Comparison of ENCODE assay signal across 8 cellular contexts in genomic region chr7:44122529-44122928, GRCh38. TPM values are rescaled to one million over a fixed set of nuclear protein-coding genes. Genes with fewer than 3 reads are reported as not detected.
A peak's percentile ranks its signal among the peaks of the same experiment; 100 is the strongest.
DNase-seq lines count a peak whose midpoint lies in the region; ATAC-seq and TF ChIP-seq lines count a peak whose summit lies in the region.

No MANE protein-coding gene starts in this region.

- no TSS peak for BruUV-seq in PC-9 (replicated peaks; lab: Mats Ljungman, UMichigan)

- H3K36me3 ChIP-seq in PC-9 (ENCODE audit: low read depth) (peaks cover 38% of the 10 kb centered on the region), esophagus muscularis mucosa (peaks cover 6 to 43% (median 39%) of the 10 kb centered on the region in 4 donors)

- H3K9me3 ChIP-seq in PC-9 (ENCODE audit: insufficient read depth, low read depth), result no peaks in the 10 kb centered on the region
- H3K9me3 ChIP-seq in esophagus muscularis mucosa, result peaks cover 0 to 4% (median 0%) of the 10 kb centered on the region in 4 donors

- H3K4me3 ChIP-seq in GM08714 (ENCODE audit: low read length) (peak overlapping the region; percentile 98), PC-9 (peak overlapping the region; percentile 65), esophagus muscularis mucosa (peak overlapping the region; percentile 74 to 81 (median 78))

- no peaks in the 10 kb centered on the region for H3K9me2 ChIP-seq in PC-9 (ENCODE audit: insufficient read depth)

- DNase-seq in PC-9 (no peak), esophagus muscularis mucosa (ENCODE audit: extremely low spot score) (no peak), progenitor cell of endocrine pancreas (ENCODE audit: low spot score, unreplicated experiment) (no peak), ureter (ENCODE audit: low spot score) (no peak)

- H3K36me3 Mint-ChIP-seq in progenitor cell of endocrine pancreas (ENCODE audit: insufficient read depth), result peaks cover 15% of the 10 kb centered on the region

- no peak for TF ChIP-seq POLR2A in esophagus muscularis mucosa (IDR thresholded peaks at IDR 0.05; ENCODE audit: low read depth)

- H3K4me2 ChIP-seq in PC-9, result peak overlapping the region; percentile 97

- ATAC-seq in HG02763 (IDR thresholded peaks at IDR 0.05; ENCODE audit: unreplicated experiment) (no peak), HG03342 (IDR thresholded peaks at IDR 0.05; ENCODE audit: unreplicated experiment) (no peak), HG02884 (IDR thresholded peaks at IDR 0.05; ENCODE audit: unreplicated experiment) (no peak)

- 33% methylated on average over 1 of the region's 1 CpG for WGBS in esophagus muscularis mucosa

- CTCF ChIA-PET in PC-9 (lab: Charles Lee), result interaction anchor here (0.6 to 1.6 kb wide), 3 partner anchors 9 to 98 kb away, joined by 4 to 9 read pairs (median 4); no protein-coding TSS in a partner anchor

- POLR2A ChIA-PET in PC-9 (lab: Charles Lee; ENCODE audit: unreplicated experiment), result interaction anchor here (0.6 kb wide), 1 partner anchor 540 kb away, joined by 3 read pairs; the partner anchor contains the start of gene STK17A

- peak overlapping the region; percentile 74 for H2AFZ ChIP-seq in PC-9

- TF ChIP-seq CTCF in PC-9 (conservative IDR thresholded peaks at IDR 0.05) (no peak), esophagus muscularis mucosa (IDR thresholded peaks at IDR 0.05) (no peak), progenitor cell of endocrine pancreas (IDR thresholded peaks at IDR 0.05; ENCODE audit: unreplicated experiment) (no peak)

- intact Hi-C loops in PC-9 (cut with micrococcal nuclease; ENCODE audit: unreplicated experiment), result loop anchor here (2.0 to 5.0 kb wide), 2 partner anchors 40 kb away; partner anchors contain the start of gene POLM
- intact Hi-C loops in esophagus muscularis mucosa (cut with DNase I), result loop anchor here (2.0 kb wide), 1 partner anchor 40 kb away; the partner anchor contains the start of gene POLM

- H3K27me3 Mint-ChIP-seq in progenitor cell of endocrine pancreas, result no peaks in the 10 kb centered on the region

- H3K27me3 ChIP-seq in PC-9 (ENCODE audit: insufficient read depth, low read depth) (no peaks in the 10 kb centered on the region), esophagus muscularis mucosa (no peaks in the 10 kb centered on the region)

- TF ChIP-seq EP300 in esophagus muscularis mucosa (IDR thresholded peaks at IDR 0.05), result no peak

- H3K4me3 Mint-ChIP-seq in progenitor cell of endocrine pancreas (ENCODE audit: low read depth), result peak overlapping the region; percentile 92

- peaks cover 10% of the 10 kb centered on the region for H3K4me1 Mint-ChIP-seq in progenitor cell of endocrine pancreas (ENCODE audit: low read depth)

- H3F3A ChIP-seq in PC-9 (ENCODE audit: insufficient read depth, low read depth), result peaks cover 11% of the 10 kb centered on the region; the same call in 1 of the 2 replicates

- H3K79me2 ChIP-seq in PC-9 (ENCODE audit: low read depth), result peaks cover 40% of the 10 kb centered on the region

- no peaks in the 10 kb centered on the region; the same call in none of the 2 replicates for H4K20me1 ChIP-seq in PC-9 (ENCODE audit: insufficient read depth)

- H3K9me3 Mint-ChIP-seq in progenitor cell of endocrine pancreas (ENCODE audit: low read depth), result peaks cover 9% of the 10 kb centered on the region

- peak overlapping the region; percentile 37 for H3K27ac Mint-ChIP-seq in progenitor cell of endocrine pancreas

- H3K4me1 ChIP-seq in PC-9 (replicated peaks; ENCODE audit: insufficient read depth) (peaks cover 11% of the 10 kb centered on the region), esophagus muscularis mucosa (peaks cover 22 to 56% (median 40%) of the 10 kb centered on the region in 4 donors)

- H3K27ac ChIP-seq in PC-9 (peak overlapping the region; percentile 1; the same call in 1 of the 2 replicates), esophagus muscularis mucosa (replicated peaks in 1 of 4) (peak overlapping the region; percentile 76 to 95 (median 88))

RNA-seq across cellular contexts. Expression of gene POLD2, which starts 0.8 kb away (rescaled TPM):
- 217 and 249 TPM in 2 replicates for total RNA-seq in PC-9 (2021)
- 10 to 100 TPM; 33.6 to 71.2 (median 55.9) TPM for total RNA-seq in esophagus muscularis mucosa
- total RNA-seq in progenitor cell of endocrine pancreas, result 95.4 and 104 TPM in 2 replicates
- total RNA-seq in ureter, result 92.0 TPM

RNA-seq across cellular contexts. Expression of gene AEBP1, which starts 18.4 kb away (rescaled TPM):
- total RNA-seq in PC-9 (2021) (0.33 and 0.98 TPM in 2 replicates), esophagus muscularis mucosa (100 to 1,000 TPM in 3 of 4 donors, 10 to 100 TPM in 1; 71.0 to 234 (median 156) TPM), progenitor cell of endocrine pancreas (52.2 and 57.5 TPM in 2 replicates), ureter (131 TPM)

RNA-seq across cellular contexts. Expression of gene MYL7, which starts 18.6 kb away (rescaled TPM):
- not detected in 2 replicates for total RNA-seq in PC-9 (2021)
- total RNA-seq in esophagus muscularis mucosa, result not detected
- 1.5 and 1.7 TPM in 2 replicates for total RNA-seq in progenitor cell of endocrine pancreas
- not detected for total RNA-seq in ureter

RNA-seq across cellular contexts. Expression of gene POLM, which starts 40.2 kb away (rescaled TPM):
- total RNA-seq in PC-9 (2021) (58.8 and 59.1 TPM in 2 replicates), esophagus muscularis mucosa (10 to 100 TPM; 12.4 to 32.3 (median 26.5) TPM), progenitor cell of endocrine pancreas (33.3 and 33.8 TPM in 2 replicates), ureter (46.5 TPM)

RNA-seq across cellular contexts. Expression of gene PGAM2, which starts 57.2 kb away (rescaled TPM):
- total RNA-seq in PC-9 (2021) (4.2 and 9.7 TPM in 2 replicates), esophagus muscularis mucosa (1 to 10 TPM in 1 of 4 donors, under 1 TPM in 2, not detected in 1; 0.52 to 1.8 (median 0.66) TPM), progenitor cell of endocrine pancreas (1.8 and 2.5 TPM in 2 replicates), ureter (0.62 TPM)

Comparison
In these comparisons a context has a peak if more than half of its experiments do, and no peak if none do; other contexts are left out.
1. RNA of gene AEBP1, which starts 18.4 kb away (total RNA-seq): 71.0 to 234 TPM in esophagus muscularis mucosa, 131 TPM in ureter (single experiment) and 52.2 to 57.5 TPM in progenitor cell of endocrine pancreas; 0.33 to 0.98 TPM in PC-9; every median in the first group is over 10 times any median in the second.
2. Peak in every context shown above with its lines, with median percentiles within 50 percentile points of each other: H3K4me3 ChIP-seq.